ENCODE assay signal across 22 cellular contexts in genomic region chr9:99034149-99034548, GRCh38.
"Had no signal": no experiment of that assay in that cellular context is flagged by ENCODE, and none has a peak within 500 bp of the region (broad histone marks: within the 10 kb centered on the region; RNA-seq: fewer than 3 reads in every experiment).

No MANE protein-coding gene starts in this region.

- H3K36me3 ChIP-seq: left lung, lower lobe of right lung, pancreas, prostate gland, transverse colon had no signal

- H3K27me3 Mint-ChIP-seq: memory B cell had no signal

- H3K27ac ChIP-seq: coronary artery, heart left ventricle, left lung, lower lobe of right lung, pancreas, prostate gland, skin epidermis, stomach, thoracic aorta, transverse colon had no signal

- ATAC-seq: heart left ventricle; left lung; lower lobe of right lung; pancreas; sciatic nerve; stimulated activated naive B cell treated with anti-CD40 and anti-IgM and Interleukin-4, amounts not matched to agents 10 μg/mL and 1 μg/mL and 100 μg/mL, for 72 hours had no signal

- H3K9me3 Mint-ChIP-seq: memory B cell; nephron; stimulated activated naive B cell treated with anti-CD40 and anti-IgM and Interleukin-4, amounts not matched to agents 10 μg/mL and 1 μg/mL and 100 μg/mL, for 72 hours had no signal

- H3K27me3 ChIP-seq: pancreas, transverse colon had no signal

- DNase-seq: effector CD8-positive, alpha-beta T cell; foreskin melanocyte; heart left ventricle; hippocampal formation; left lung; lower lobe of right lung; occipital lobe; pancreas; stimulated activated CD4-positive, alpha-beta T cell treated with anti-CD3 and anti-CD28 coated beads, Interleukin-2, amount 100 ng/mL, for 24 hours; stimulated activated CD4-positive, alpha-beta T cell treated with anti-CD3 and anti-CD28 coated beads, Interleukin-4, amount 100 ng/mL, for 4 hours; stimulated activated naive B cell treated with anti-CD40 and anti-IgM and Interleukin-4, amounts not matched to agents 10 μg/mL and 1 μg/mL and 100 μg/mL, for 72 hours; stomach; substantia nigra; transverse colon had no signal

- H3K27ac Mint-ChIP-seq: memory B cell; mesothelial cell of epicardium; nephron; stimulated activated naive B cell treated with anti-CD40 and anti-IgM and Interleukin-4, amounts not matched to agents 10 μg/mL and 1 μg/mL and 100 μg/mL, for 72 hours had no signal

- H3K4me3 ChIP-seq: coronary artery, heart left ventricle, left lung, lower lobe of right lung, pancreas, prostate gland, skin epidermis, stomach, thoracic aorta, transverse colon had no signal

- H3K4me3 Mint-ChIP-seq: memory B cell; mesothelial cell of epicardium; nephron; stimulated activated naive B cell treated with anti-CD40 and anti-IgM and Interleukin-4, amounts not matched to agents 10 μg/mL and 1 μg/mL and 100 μg/mL, for 72 hours had no signal

- H3K36me3 Mint-ChIP-seq: memory B cell, mesothelial cell of epicardium had no signal

- H3K4me1 ChIP-seq: lower lobe of right lung, pancreas, prostate gland, stomach had no signal

- H3K9me3 ChIP-seq: heart left ventricle, left lung, lower lobe of right lung, pancreas, prostate gland, stomach, thoracic aorta, transverse colon had no signal
